ENCODE assay signal across 23 cellular contexts in the genomic region with DNA sequence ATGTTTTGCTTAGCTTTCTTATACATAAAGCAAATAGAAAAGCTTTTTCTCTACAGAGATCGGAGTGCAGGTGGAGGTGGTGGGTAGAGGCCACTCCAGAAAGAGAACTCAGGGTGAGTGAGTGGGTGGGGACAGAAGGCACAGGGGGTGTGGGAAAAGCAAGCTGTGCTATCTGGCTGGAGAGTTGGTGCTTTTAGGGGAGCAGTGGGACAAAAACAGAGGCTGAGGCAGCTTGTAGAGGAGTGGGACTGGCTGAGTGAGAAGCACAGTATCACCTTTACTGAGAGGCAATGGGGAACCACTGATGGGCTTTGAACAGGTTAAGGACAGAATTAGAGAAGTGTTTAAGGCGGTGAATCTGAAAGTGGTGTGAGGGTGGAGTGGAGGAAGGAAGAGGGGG.
"Had no signal": no experiment of that assay in that cellular context is flagged by ENCODE, and none has a peak within 500 bp of the region (broad histone marks: within the 10 kb centered on the region; RNA-seq: fewer than 3 reads in every experiment).

No MANE protein-coding gene starts in this region.

- H3K9me3 ChIP-seq: SJSA1 had no signal

- H3K27ac Mint-ChIP-seq: IgD-negative memory B cell had no signal

- H3K27me3 ChIP-seq: SJSA1 had no signal

- H3K4me3 ChIP-seq: K562, SJSA1, SK-N-MC had no signal

- ATAC-seq: K562 had no signal

- H3K4me1 Mint-ChIP-seq: IgD-negative memory B cell had no signal

- H3K9me3 Mint-ChIP-seq: IgD-negative memory B cell had no signal

- H3K9ac ChIP-seq: KMS-11 had no signal

- DNase-seq: Kasumi-1, MM.1S, NCI-H1092 treated with DMSO at 0.1 percent for 48 hours, NCI-H1436, NCI-H187, NCI-H2029, NCI-H2081 treated with DMSO at 0.1 percent for 48 hours, NCI-H2171, NCI-H226, NCI-H446, NCI-H510A, NCI-H524 treated with DMSO at 0.1 percent for 48 hours, NCI-H69, NCI-H774, Right ventricle myocardium superior, RPMI8226, SIG-M5 had no signal

- H3K4me2 ChIP-seq: KMS-11 had no signal

- H3K27ac ChIP-seq: HL-60, KMS-11, SJSA1, SK-N-MC had no signal

- H3K4me3 Mint-ChIP-seq: IgD-negative memory B cell had no signal

- H3K36me3 ChIP-seq: SJSA1 had no signal
